In genomic region chr6:114343782-114344144, GRCh38 we compare ENCODE assay signal across 1 cellular context.
TF ChIP-seq lines count a peak whose summit lies in the region.

No MANE protein-coding gene starts in this region.

TF ChIP-seq in HepG2, 621 proteins besides CTCF, POLR2A, EP300 and RAD21 (continued from another document):
- TF ChIP-seq IKZF5 (CRISPR knock-in tag; IDR thresholded peaks at IDR 0.05): 0 out of 2 replicates have a peak, but pooled peaks have one; percentile 9
- 0 out of 2 replicates have a peak, but pooled peaks have one; percentile 14 for TF ChIP-seq PRMT3 (CRISPR knock-in tag; IDR thresholded peaks at IDR 0.05; ENCODE audit: borderline replicate concordance, low read depth)
- 0 out of 2 replicates have a peak, but pooled peaks have one; percentile 2 for TF ChIP-seq SOX5 (CRISPR knock-in tag; IDR thresholded peaks at IDR 0.05; ENCODE audit: borderline replicate concordance)
- 0 out of 2 replicates have a peak, but pooled peaks have one; percentile 1 for TF ChIP-seq ZGPAT (CRISPR knock-in tag; IDR thresholded peaks at IDR 0.05)
- no peak for TF ChIP-seq ZNF562 (CRISPR knock-in tag; IDR thresholded peaks at IDR 0.05; ENCODE audit: borderline replicate concordance)
- no peak for TF ChIP-seq ARID2 (CRISPR knock-in tag; IDR thresholded peaks at IDR 0.05; ENCODE audit: borderline replicate concordance)
- peak; percentile 52; the same call in 1 of the 2 replicates for TF ChIP-seq ZNF569 (CRISPR knock-in tag; IDR thresholded peaks at IDR 0.05; ENCODE audit: borderline replicate concordance)
- peak; percentile 3; the same call in 1 of the 2 replicates for TF ChIP-seq TOPORS (CRISPR knock-in tag; IDR thresholded peaks at IDR 0.05)
